ENCODE assay signal across 1 cellular context in the genomic region with DNA sequence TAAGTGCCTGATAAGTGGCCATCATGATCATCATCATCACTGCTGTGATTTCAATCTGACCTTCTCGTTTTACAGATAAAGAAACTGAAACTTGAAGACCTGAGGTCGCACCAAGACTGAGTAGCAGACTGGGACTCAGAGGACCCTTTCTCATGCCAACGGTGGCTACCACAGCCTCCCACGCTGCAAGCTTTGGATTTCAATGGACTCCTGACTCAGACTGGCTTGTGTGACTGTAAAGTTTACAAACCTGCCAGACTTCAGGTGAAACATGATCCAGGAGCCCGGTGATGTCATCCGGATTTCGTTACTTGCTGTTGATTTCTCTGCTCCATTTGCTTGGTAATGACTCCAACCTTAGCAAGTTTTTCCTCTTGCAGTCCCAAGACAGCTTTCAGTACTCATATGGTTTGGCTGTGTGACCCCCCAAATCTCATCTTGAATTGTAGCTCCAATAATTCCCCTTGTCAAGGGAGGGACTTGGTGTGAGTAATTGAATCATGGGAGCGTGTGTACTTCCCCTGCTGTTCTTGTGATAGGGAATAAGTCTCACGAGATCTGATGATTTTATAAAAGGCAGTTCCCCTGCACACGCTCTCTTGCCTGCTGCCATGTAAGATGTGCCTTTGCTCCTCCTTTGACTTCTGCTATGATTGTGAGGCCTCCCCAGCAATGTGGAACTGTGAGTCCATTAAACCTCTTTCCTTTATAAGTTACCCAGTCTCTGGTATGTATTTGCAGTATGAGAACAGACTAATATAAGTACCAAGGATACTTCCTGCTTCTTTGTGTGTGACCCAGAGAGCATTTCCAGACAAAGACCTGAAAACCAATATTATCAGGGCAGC.
TF ChIP-seq lines count a peak whose summit lies in the region.

No MANE protein-coding gene starts in this region.

TF ChIP-seq in SK-N-SH treated with all-trans-retinoic acid at 6 μM for 48 hours, 23 proteins besides CTCF, POLR2A, EP300 and RAD21 (continued from another document):
- TF ChIP-seq, protein P1, sequence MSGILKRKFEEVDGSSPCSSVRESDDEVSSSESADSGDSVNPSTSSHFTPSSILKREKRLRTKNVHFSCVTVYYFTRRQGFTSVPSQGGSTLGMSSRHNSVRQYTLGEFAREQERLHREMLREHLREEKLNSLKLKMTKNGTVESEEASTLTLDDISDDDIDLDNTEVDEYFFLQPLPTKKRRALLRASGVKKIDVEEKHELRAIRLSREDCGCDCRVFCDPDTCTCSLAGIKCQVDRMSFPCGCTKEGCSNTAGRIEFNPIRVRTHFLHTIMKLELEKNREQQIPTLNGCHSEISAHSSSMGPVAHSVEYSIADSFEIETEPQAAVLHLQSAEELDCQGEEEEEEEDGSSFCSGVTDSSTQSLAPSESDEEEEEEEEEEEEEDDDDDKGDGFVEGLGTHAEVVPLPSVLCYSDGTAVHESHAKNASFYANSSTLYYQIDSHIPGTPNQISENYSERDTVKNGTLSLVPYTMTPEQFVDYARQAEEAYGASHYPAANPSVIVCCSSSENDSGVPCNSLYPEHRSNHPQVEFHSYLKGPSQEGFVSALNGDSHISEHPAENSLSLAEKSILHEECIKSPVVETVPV (CRISPR knock-in tag; IDR thresholded peaks at IDR 0.05), result no peak
- TF ChIP-seq ZNF565 (CRISPR knock-in tag; conservative IDR thresholded peaks at IDR 0.05; ENCODE audit: low read depth) (no peak), TCF4 (CRISPR knock-in tag; IDR thresholded peaks at IDR 0.05; ENCODE audit: borderline replicate concordance) (no peak), ESRRG (CRISPR knock-in tag; IDR thresholded peaks at IDR 0.05) (no peak), ZC3H10 (CRISPR knock-in tag; IDR thresholded peaks at IDR 0.05) (no peak), CSDC2 (CRISPR knock-in tag; IDR thresholded peaks at IDR 0.05) (no peak), SNAI2 (CRISPR knock-in tag; IDR thresholded peaks at IDR 0.05) (no peak), ZFP3 (CRISPR knock-in tag; IDR thresholded peaks at IDR 0.05) (no peak)
- TF ChIP-seq, protein P2, sequence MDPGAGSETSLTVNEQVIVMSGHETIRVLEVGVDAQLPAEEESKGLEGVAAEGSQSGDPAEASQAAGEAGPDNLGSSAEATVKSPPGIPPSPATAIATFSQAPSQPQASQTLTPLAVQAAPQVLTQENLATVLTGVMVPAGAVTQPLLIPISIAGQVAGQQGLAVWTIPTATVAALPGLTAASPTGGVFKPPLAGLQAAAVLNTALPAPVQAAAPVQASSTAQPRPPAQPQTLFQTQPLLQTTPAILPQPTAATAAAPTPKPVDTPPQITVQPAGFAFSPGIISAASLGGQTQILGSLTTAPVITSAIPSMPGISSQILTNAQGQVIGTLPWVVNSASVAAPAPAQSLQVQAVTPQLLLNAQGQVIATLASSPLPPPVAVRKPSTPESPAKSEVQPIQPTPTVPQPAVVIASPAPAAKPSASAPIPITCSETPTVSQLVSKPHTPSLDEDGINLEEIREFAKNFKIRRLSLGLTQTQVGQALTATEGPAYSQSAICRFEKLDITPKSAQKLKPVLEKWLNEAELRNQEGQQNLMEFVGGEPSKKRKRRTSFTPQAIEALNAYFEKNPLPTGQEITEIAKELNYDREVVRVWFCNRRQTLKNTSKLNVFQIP (CRISPR knock-in tag; IDR thresholded peaks at IDR 0.05; ENCODE audit: borderline replicate concordance, low read depth), result no peak
TF ChIP-seq in SK-N-SH treated with all-trans-retinoic acid at 6 μM for 48 hours: peak in this region for 0.
